9 cellular contexts compared by ENCODE assay signal in the genomic region with DNA sequence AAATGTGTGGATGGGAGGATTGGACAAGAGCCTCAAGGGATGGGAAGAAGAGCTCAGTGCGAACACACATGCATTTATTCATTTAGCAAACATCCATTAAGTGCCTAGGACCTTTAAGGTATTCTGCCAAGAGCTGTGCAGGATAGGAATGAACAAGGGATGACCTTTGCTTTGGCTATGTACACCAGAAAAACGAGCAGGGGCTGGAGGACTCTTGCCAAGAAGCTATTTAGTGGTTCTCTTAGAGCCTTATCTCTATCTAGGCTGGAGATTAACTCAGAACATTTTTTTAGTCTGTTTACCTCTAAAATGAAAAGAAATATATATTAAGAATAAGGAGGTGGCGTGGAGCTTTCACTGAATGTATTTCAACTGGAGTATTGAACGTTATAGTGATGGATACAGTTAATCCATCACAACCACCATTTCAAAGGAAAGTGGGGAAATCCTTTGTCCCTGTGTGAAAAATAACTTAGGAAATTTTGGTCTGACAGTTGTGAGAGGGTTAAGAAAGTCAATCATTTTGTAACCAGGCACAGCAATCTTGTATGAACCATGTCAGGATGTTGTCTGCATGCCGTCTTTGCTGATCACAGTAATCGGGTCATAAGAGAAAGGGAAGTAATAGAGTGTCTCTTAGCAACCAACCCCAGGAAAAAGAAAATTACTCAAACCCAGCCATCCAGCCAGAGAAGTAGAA.
DNase-seq lines count a peak whose midpoint lies in the region; ATAC-seq and TF ChIP-seq lines count a peak whose summit lies in the region.
"Had no signal": no experiment of that assay in that cellular context is flagged by ENCODE, and none has a peak within 500 bp of the region (broad histone marks: within the 10 kb centered on the region; RNA-seq: fewer than 3 reads in every experiment).

No MANE protein-coding gene starts in this region.

- CTCF ChIA-PET in activated B cell treated with CpG ODN at 0.5 μM for 24 hours (lab: Charles Lee), result interaction anchor here (0.6 to 2.1 kb wide), 10 partner anchors 11 to 694 kb away, joined by 3 to 8 read pairs (median 4); no protein-coding TSS in a partner anchor

- H3K27ac Mint-ChIP-seq in activated B cell treated with CpG ODN at 0.5 μM for 24 hours, result peak overlapping the region; percentile 100
- peak overlapping the region; percentile 97 for H3K27ac Mint-ChIP-seq in stimulated activated naive B cell treated with anti-CD40 and anti-IgM and Interleukin-4, amounts not matched to agents 10 μg/mL and 1 μg/mL and 100 μg/mL, for 72 hours

- peaks cover 15% of the 10 kb centered on the region for H3K36me3 Mint-ChIP-seq in activated B cell treated with CpG ODN at 0.5 μM for 24 hours (ENCODE audit: low read depth)
- H3K36me3 Mint-ChIP-seq in stimulated activated naive B cell treated with anti-CD40 and anti-IgM and Interleukin-4, amounts not matched to agents 10 μg/mL and 1 μg/mL and 100 μg/mL, for 72 hours, result peaks cover 24 to 33% of the 10 kb centered on the region in 2 donors

- peak overlapping the region; percentile 64 for H3K27ac ChIP-seq in right cardiac atrium (ENCODE audit: low read length)
- H3K27ac ChIP-seq: 22Rv1 had no signal

- H3K9me3 ChIP-seq in right cardiac atrium (ENCODE audit: control insufficient read depth, low read length), result no peaks in the 10 kb centered on the region

- H3K27me3 Mint-ChIP-seq in activated B cell treated with CpG ODN at 0.5 μM for 24 hours, result no peaks in the 10 kb centered on the region
- no peaks in the 10 kb centered on the region for H3K27me3 Mint-ChIP-seq in stimulated activated naive B cell treated with anti-CD40 and anti-IgM and Interleukin-4, amounts not matched to agents 10 μg/mL and 1 μg/mL and 100 μg/mL, for 72 hours

- no peak for TF ChIP-seq CTCF in activated B cell treated with CpG ODN at 0.5 μM for 24 hours (IDR thresholded peaks at IDR 0.05)

- no peaks in the 10 kb centered on the region for H3K27me3 ChIP-seq in right cardiac atrium (ENCODE audit: control insufficient read depth, insufficient read depth)

- peaks cover 91% of the 10 kb centered on the region for H3K4me1 Mint-ChIP-seq in activated B cell treated with CpG ODN at 0.5 μM for 24 hours
- peaks cover 45 to 77% of the 10 kb centered on the region in 2 donors for H3K4me1 Mint-ChIP-seq in stimulated activated naive B cell treated with anti-CD40 and anti-IgM and Interleukin-4, amounts not matched to agents 10 μg/mL and 1 μg/mL and 100 μg/mL, for 72 hours

- peak overlapping the region; percentile 80 for H3K4me3 Mint-ChIP-seq in activated B cell treated with CpG ODN at 0.5 μM for 24 hours
- peak overlapping the region; percentile 80 to 82 for H3K4me3 Mint-ChIP-seq in stimulated activated naive B cell treated with anti-CD40 and anti-IgM and Interleukin-4, amounts not matched to agents 10 μg/mL and 1 μg/mL and 100 μg/mL, for 72 hours

- intact Hi-C loops in activated B cell treated with CpG ODN at 0.5 μM for 24 hours (cut with micrococcal nuclease) (loop anchor here (1.0 to 5.0 kb wide), 3 partner anchors 11 to 126 kb away; no protein-coding TSS in a partner anchor), right cardiac atrium (cut with DNase I) (no loop called here)

- ATAC-seq in activated B cell treated with CpG ODN at 0.5 μM for 24 hours (ENCODE audit: low read depth) (peak; percentile 90), right cardiac atrium (peak; percentile 74 to 79), HG02763 (IDR thresholded peaks at IDR 0.05; ENCODE audit: unreplicated experiment) (no peak), GM19351 (IDR thresholded peaks at IDR 0.05; ENCODE audit: unreplicated experiment) (no peak)
- ATAC-seq in stimulated activated naive B cell treated with anti-CD40 and anti-IgM and Interleukin-4, amounts not matched to agents 10 μg/mL and 1 μg/mL and 100 μg/mL, for 72 hours (replicated peaks), result peak; percentile 89

- POLR2A ChIA-PET in activated B cell treated with CpG ODN at 0.5 μM for 24 hours (lab: Charles Lee), result interaction anchor here (0.6 to 6.5 kb wide), 24 partner anchors 7 to 1516 kb away, joined by 3 to 50 read pairs (median 5); partner anchors contain the start of gene BCL6

- H3K4me3 ChIP-seq in right cardiac atrium (ENCODE audit: low read length), result no peak overlapping the region

- DNase-seq in NCI-H2227 treated with DMSO at 0.1 percent for 48 hours (lab: John Stamatoyannopoulos, UW) (peak; percentile 14), NCI-H2227 (lab: John Stamatoyannopoulos, UW; ENCODE audit: unreplicated experiment) (no peak), activated B cell treated with CpG ODN at 0.5 μM for 24 hours (no peak), right cardiac atrium (peak in 1 of 3 donors; percentile 20)
- DNase-seq in stimulated activated naive B cell treated with anti-CD40 and anti-IgM and Interleukin-4, amounts not matched to agents 10 μg/mL and 1 μg/mL and 100 μg/mL, for 72 hours, result peak; percentile 24
- DNase-seq in NK-92 treated with Interleukin-12 subunit alpha and Interleukin-12 subunit beta, amount 100 ng/mL, for 24 hours (lab: John Stamatoyannopoulos, UW), result no peak

- H3K9me3 Mint-ChIP-seq in activated B cell treated with CpG ODN at 0.5 μM for 24 hours, result peaks cover 3% of the 10 kb centered on the region
- H3K9me3 Mint-ChIP-seq in stimulated activated naive B cell treated with anti-CD40 and anti-IgM and Interleukin-4, amounts not matched to agents 10 μg/mL and 1 μg/mL and 100 μg/mL, for 72 hours, result peaks cover 7 to 11% of the 10 kb centered on the region in 2 donors

- WGBS in right cardiac atrium, result 35% methylated on average over 6 of the region's 6 CpGs

- H3K4me1 ChIP-seq in right cardiac atrium (ENCODE audit: control insufficient read depth, insufficient read depth, low read length), result peaks cover 10% of the 10 kb centered on the region

Comparison
In these comparisons a context has a peak if more than half of its experiments do, and no peak if none do; other contexts are left out.
1. DNase-seq: peak in NCI-H2227 treated with DMSO at 0.1 percent for 48 hours (single experiment) and stimulated activated naive B cell treated with anti-CD40 and anti-IgM and Interleukin-4, amounts not matched to agents 10 μg/mL and 1 μg/mL and 100 μg/mL, for 72 hours (single experiment); none in NCI-H2227 (single experiment), activated B cell treated with CpG ODN at 0.5 μM for 24 hours (single experiment) and NK-92 treated with Interleukin-12 subunit alpha and Interleukin-12 subunit beta, amount 100 ng/mL, for 24 hours (single experiment).
2. ATAC-seq: peak in activated B cell treated with CpG ODN at 0.5 μM for 24 hours (single experiment), right cardiac atrium (2 of 2) and stimulated activated naive B cell treated with anti-CD40 and anti-IgM and Interleukin-4, amounts not matched to agents 10 μg/mL and 1 μg/mL and 100 μg/mL, for 72 hours (2 of 2); none in HG02763 (single experiment) and GM19351 (single experiment).